Comparison of ENCODE assay signal across 20 cellular contexts in genomic region chr20:6702144-6702543, GRCh38.
DNase-seq lines count a peak whose midpoint lies in the region; ATAC-seq, FAIRE-seq and TF ChIP-seq lines count a peak whose summit lies in the region.
"Had no signal": no experiment of that assay in that cellular context is flagged by ENCODE, and none has a peak within 500 bp of the region (broad histone marks: within the 10 kb centered on the region; RNA-seq: fewer than 3 reads in every experiment).

No MANE protein-coding gene starts in this region.

- H3K9me3 ChIP-seq in endothelial cell of umbilical vein (replicated peaks; ENCODE audit: control insufficient read depth, insufficient read depth, low read length) (no peaks in the 10 kb centered on the region), muscle layer of duodenum (ENCODE audit: control insufficient read depth in 1 of 2, low read length in 2 of 2) (no peaks in the 10 kb centered on the region)
- H3K9me3 ChIP-seq: Peyer's patch had no signal

- no TSS peak for BruUV-seq in endothelial cell of umbilical vein (replicated peaks; lab: Mats Ljungman, UMichigan)

- no peak for TF ChIP-seq POLR2A in endothelial cell of umbilical vein (IDR thresholded peaks at IDR 0.05; ENCODE audit: low read depth, low read length)

- DNase-seq in DMS53 treated with DMSO at 0.1 percent for 48 hours (lab: John Stamatoyannopoulos, UW; ENCODE audit: unreplicated experiment) (peak; percentile 27), endothelial cell of umbilical vein (ENCODE audit: low read depth, low spot score) (peak; percentile 94), SIG-M5 treated with dmso at 0.1 percent for 504 hours (lab: John Stamatoyannopoulos, UW; ENCODE audit: unreplicated experiment) (no peak), NCI-H1092 treated with DMSO at 0.1 percent for 48 hours (lab: John Stamatoyannopoulos, UW) (no peak)
- DNase-seq: C1 segment of cervical spinal cord, DMS79, KG1, NCI-H1105 treated with DMSO at 0.1 percent for 48 hours, NCI-H187 treated with DMSO at 0.1 percent for 48 hours, NCI-H2171, NCI-H446 treated with DMSO at 0.1 percent for 48 hours, NCI-H748 treated with DMSO at 0.1 percent for 48 hours, Peyer's patch, Right ventricle myocardium superior had no signal

- TF ChIP-seq CTCF in endothelial cell of umbilical vein (IDR thresholded peaks at IDR 0.05; ENCODE audit: extremely low read depth in 1 of 2, insufficient read depth in 1 of 2, low read depth in 1 of 2, low read length in 2 of 2): no peak

- intact Hi-C loops in endothelial cell of umbilical vein (cut with micrococcal nuclease): loop anchor here (2.0 to 5.0 kb wide), 4 partner anchors 23 to 120 kb away; no protein-coding TSS in a partner anchor

- no peak overlapping the region for H2AFZ ChIP-seq in endothelial cell of umbilical vein (ENCODE audit: low read depth, low read length)

- H3K27ac ChIP-seq in endothelial cell of umbilical vein (ENCODE audit: insufficient read depth, low read depth, low read length): peak overlapping the region; percentile 45
- H3K27ac ChIP-seq in muscle layer of duodenum (ENCODE audit: low read length): peak overlapping the region; percentile 39

- peak overlapping the region; percentile 66 for H3K4me2 ChIP-seq in endothelial cell of umbilical vein (ENCODE audit: insufficient read depth, low read length)

- H4K20me1 ChIP-seq in endothelial cell of umbilical vein (replicated peaks; ENCODE audit: control insufficient read depth, extremely low read depth, insufficient read depth, low read length): no peaks in the 10 kb centered on the region

- FAIRE-seq in endothelial cell of umbilical vein (lab: Jason Lieb, UNC): peak; percentile 79
- FAIRE-seq: G401.6, H1 had no signal

- no peaks in the 10 kb centered on the region for H3K79me2 ChIP-seq in endothelial cell of umbilical vein (ENCODE audit: control insufficient read depth, insufficient read depth, low read length)

- H3K4me1 ChIP-seq in endothelial cell of umbilical vein (ENCODE audit: control insufficient read depth, extremely low read depth, insufficient read depth, low read length) (peaks cover 68% of the 10 kb centered on the region), muscle layer of duodenum (ENCODE audit: control insufficient read depth in 1 of 2, insufficient read depth in 2 of 2, low read length in 2 of 2) (peaks cover 0 to 18% of the 10 kb centered on the region in 2 donors)

- H3K27me3 ChIP-seq in endothelial cell of umbilical vein (ENCODE audit: control insufficient read depth in 2 of 2, insufficient read depth in 2 of 2, low read length in 2 of 2): no peaks in the 10 kb centered on the region
- H3K27me3 ChIP-seq in muscle layer of duodenum (ENCODE audit: low read depth, low read length): no peaks in the 10 kb centered on the region
- H3K27me3 ChIP-seq: Peyer's patch had no signal

- no peaks in the 10 kb centered on the region for H3K36me3 ChIP-seq in endothelial cell of umbilical vein (ENCODE audit: control insufficient read depth in 2 of 2, extremely low read depth in 1 of 2, insufficient read depth in 2 of 2, low read length in 2 of 2)
- no peaks in the 10 kb centered on the region for H3K36me3 ChIP-seq in muscle layer of duodenum (ENCODE audit: control insufficient read depth in 1 of 2, insufficient read depth in 2 of 2, low read length in 2 of 2)
- H3K36me3 ChIP-seq: Peyer's patch had no signal

- no peaks in the 10 kb centered on the region for H3K9me1 ChIP-seq in endothelial cell of umbilical vein (replicated peaks; ENCODE audit: control insufficient read depth, extremely low read depth, insufficient read depth, low read length)

- H3K4me3 ChIP-seq in endothelial cell of umbilical vein (replicated peaks in 1 of 3; ENCODE audit: insufficient read depth in 1 of 3, low read depth in 1 of 3, low read length in 3 of 3) (no peak overlapping the region), muscle layer of duodenum (ENCODE audit: low read depth in 1 of 2, low read length in 2 of 2) (no peak overlapping the region)
- H3K4me3 ChIP-seq: Peyer's patch had no signal

- dilution Hi-C loops in endothelial cell of umbilical vein (cut with MboI; ENCODE audit: extremely low pct_ligation_motif_present, low sequenced_read_pairs): no loop called here

- ATAC-seq in HG03571 (IDR thresholded peaks at IDR 0.05; ENCODE audit: unreplicated experiment) (no peak), GM18909 (IDR thresholded peaks at IDR 0.05; ENCODE audit: poor library complexity, unreplicated experiment) (no peak)
- ATAC-seq: SK-N-SH treated with all-trans-retinoic acid at 6 μM for 48 hours had no signal

- POLR2A ChIA-PET in endothelial cell of umbilical vein (lab: Charles Lee): no interaction called here

- CTCF ChIA-PET in endothelial cell of umbilical vein (lab: Charles Lee): interaction anchor here (1.9 to 2.0 kb wide), 2 partner anchors 9 to 29 kb away, joined by 5 to 9 read pairs; no protein-coding TSS in a partner anchor

- H3K9ac ChIP-seq in endothelial cell of umbilical vein (replicated peaks; ENCODE audit: extremely low read depth, insufficient read depth, low read length): no peak overlapping the region

TF ChIP-seq in endothelial cell of umbilical vein, 7 proteins besides CTCF, POLR2A, EP300 and RAD21:
- TF ChIP-seq EZH2 (IDR thresholded peaks at IDR 0.05; ENCODE audit: borderline replicate concordance, low read depth, low read length, severe bottlenecking): no peak
- TF ChIP-seq FOS (IDR thresholded peaks at IDR 0.05; ENCODE audit: borderline replicate concordance, insufficient read depth, low read length): peak; percentile 60
- TF ChIP-seq JUN (IDR thresholded peaks at IDR 0.05; ENCODE audit: borderline replicate concordance, insufficient read depth, insufficient read length, low read depth): peak; percentile 57

Comparison
In these comparisons a context has a peak if more than half of its experiments do, and no peak if none do; other contexts are left out.
1. DNase-seq: peak in DMS53 treated with DMSO at 0.1 percent for 48 hours (single experiment) and endothelial cell of umbilical vein (single experiment); none in SIG-M5 treated with dmso at 0.1 percent for 504 hours (single experiment) and NCI-H1092 treated with DMSO at 0.1 percent for 48 hours (single experiment).